In genomic region chr6:27633221-27633688, GRCh38 we compare ENCODE assay signal across 8 cellular contexts.
DNase-seq lines count a peak whose midpoint lies in the region; ATAC-seq, FAIRE-seq and TF ChIP-seq lines count a peak whose summit lies in the region.
"Not testable (repeated sequence)": the region's sequence is repeated elsewhere in the genome, so short reads cannot be mapped to it uniquely, and the experiment has no call there.

No MANE protein-coding gene starts in this region.

- peak in 1 of 2 experiments; percentile 51; a peak in 3 of 6 replicates for ATAC-seq in A549
- not testable (repeated sequence) for ATAC-seq in GM23338; activated CD4-positive, alpha-beta T cell treated with anti-CD3 and anti-CD28 coated beads for 36 hours

- not testable (repeated sequence) for FAIRE-seq in A549 (lab: Jason Lieb, UNC)

- H3K4me3 ChIP-seq in A549, result peak overlapping the region; percentile 22; the same call in 1 of the 3 replicates
- H3K4me3 ChIP-seq in GM23338, MG63, prostate gland: not testable (repeated sequence)

- H3K4me1 ChIP-seq in A549, result peaks cover 35% of the 10 kb centered on the region
- not testable (repeated sequence) for H3K4me1 ChIP-seq in GM23338 (ENCODE audit: insufficient read depth); prostate gland (replicated peaks)

- peaks cover 20% of the 10 kb centered on the region for H3K27me3 ChIP-seq in GM23338 (ENCODE audit: insufficient read depth)
- H3K27me3 ChIP-seq in MG63; prostate gland (replicated peaks; ENCODE audit: insufficient read depth): not testable (repeated sequence)

- not testable (repeated sequence) for H3K9me2 ChIP-seq in GM23338 (ENCODE audit: insufficient read depth)

- WGBS in A549 (ENCODE audit: missing lambda C conversion rate), result 6% methylated on average over 4 of the region's 4 CpGs
- 73% methylated on average over 4 of the region's 4 CpGs for WGBS in prostate gland

- not testable (repeated sequence) for H3K36me3 ChIP-seq in GM23338 (ENCODE audit: insufficient read depth); MG63; prostate gland

- POLR2A ChIA-PET in A549 (lab: Yijun Ruan, JAX), result interaction anchor here (0.9 to 1.0 kb wide), 2 partner anchors 16 to 39 kb away, joined by 3 to 4 read pairs; no protein-coding TSS in a partner anchor
- POLR2A ChIA-PET in activated CD4-positive, alpha-beta T cell treated with anti-CD3 and anti-CD28 coated beads for 36 hours (lab: Charles Lee), result not testable (repeated sequence)

- peak overlapping the region; percentile 74 to 86 for H3K27ac ChIP-seq in A549
- H3K27ac ChIP-seq in GM23338 (ENCODE audit: low read depth); prostate gland: not testable (repeated sequence)

- H3K4me3 Mint-ChIP-seq in GM23338, result peak overlapping the region; percentile 15; the same call in 1 of the 3 replicates
- H3K4me3 Mint-ChIP-seq in activated CD4-positive, alpha-beta T cell treated with anti-CD3 and anti-CD28 coated beads for 36 hours, result not testable (repeated sequence)

- not testable (repeated sequence) for TF ChIP-seq EP300 in A549 (IDR thresholded peaks at IDR 0.05)

- DNase-seq in A549 (ENCODE audit: low read depth in 1 of 2, low spot score in 1 of 2), result peak in 1 of 2 experiments; percentile 88
- not testable (repeated sequence) for DNase-seq in GM23338 (ENCODE audit: low spot score)
- peak; percentile 42 for DNase-seq in MG63
- DNase-seq in NCI-H748 (lab: John Stamatoyannopoulos, UW; ENCODE audit: unreplicated experiment), result peak; percentile 48
- DNase-seq in RPMI8226, result peak; percentile 45
- peak; percentile 15 for DNase-seq in activated CD4-positive, alpha-beta T cell treated with anti-CD3 and anti-CD28 coated beads for 36 hours
- peak; percentile 84 to 92 for DNase-seq in erythroblast (lab: John Stamatoyannopoulos, UW)
- DNase-seq in prostate gland (ENCODE audit: low spot score), result peak; percentile 8

- H4K20me1 ChIP-seq in GM23338 (replicated peaks; ENCODE audit: insufficient read depth), result not testable (repeated sequence)

- not testable (repeated sequence) for H3K9me3 Mint-ChIP-seq in GM23338; activated CD4-positive, alpha-beta T cell treated with anti-CD3 and anti-CD28 coated beads for 36 hours (ENCODE audit: low read depth)

- H3K4me1 Mint-ChIP-seq in GM23338; activated CD4-positive, alpha-beta T cell treated with anti-CD3 and anti-CD28 coated beads for 36 hours: not testable (repeated sequence)

- H3K4me2 ChIP-seq in A549, result peak overlapping the region; percentile 89
- H3K4me2 ChIP-seq in GM23338, result not testable (repeated sequence)

- not testable (repeated sequence) for TF ChIP-seq POLR2A in A549 (IDR thresholded peaks at IDR 0.05; ENCODE audit: low read length); erythroblast (IDR thresholded peaks at IDR 0.05; ENCODE audit: low read length); prostate gland (IDR thresholded peaks at IDR 0.05)

- H3K36me3 Mint-ChIP-seq in GM23338 (ENCODE audit: low read depth); activated CD4-positive, alpha-beta T cell treated with anti-CD3 and anti-CD28 coated beads for 36 hours (ENCODE audit: low read depth): not testable (repeated sequence)

- H3F3A ChIP-seq in GM23338 (replicated peaks; ENCODE audit: low read depth), result not testable (repeated sequence)

- peaks cover 16% of the 10 kb centered on the region for H3K27me3 Mint-ChIP-seq in GM23338 (ENCODE audit: insufficient read depth, low read depth, poor library complexity)
- H3K27me3 Mint-ChIP-seq in activated CD4-positive, alpha-beta T cell treated with anti-CD3 and anti-CD28 coated beads for 36 hours, result peaks cover 56% of the 10 kb centered on the region

- not testable (repeated sequence) for TF ChIP-seq RAD21 in A549 (conservative IDR thresholded peaks at IDR 0.05 in 1 of 2, IDR thresholded peaks at IDR 0.05 in 1 of 2)

- not testable (repeated sequence) for TF ChIP-seq CTCF in A549 (IDR thresholded peaks at IDR 0.05); GM23338 (conservative IDR thresholded peaks at IDR 0.05; ENCODE audit: low read depth in 2 of 2); prostate gland (IDR thresholded peaks at IDR 0.05)

- CTCF ChIA-PET in A549 (lab: Yijun Ruan, JAX), result interaction anchor here (0.9 to 4.0 kb wide), 6 partner anchors 15 to 119 kb away, joined by 3 to 27 read pairs (median 4); no protein-coding TSS in a partner anchor
- CTCF ChIA-PET in activated CD4-positive, alpha-beta T cell treated with anti-CD3 and anti-CD28 coated beads for 36 hours (lab: Charles Lee), result not testable (repeated sequence)

- not testable (repeated sequence) for H3K9me3 ChIP-seq in A549, prostate gland
- peaks cover 27% of the 10 kb centered on the region for H3K9me3 ChIP-seq in MG63

- intact Hi-C loops in activated CD4-positive, alpha-beta T cell treated with anti-CD3 and anti-CD28 coated beads for 36 hours (cut with DNase I, micrococcal nuclease); prostate gland (cut with DNase I): not testable (repeated sequence)

- H2AFZ ChIP-seq in GM23338, result not testable (repeated sequence)

- not testable (repeated sequence) for H3K79me2 ChIP-seq in GM23338 (replicated peaks; ENCODE audit: insufficient read depth)

- not testable (repeated sequence) for H3K27ac Mint-ChIP-seq in GM23338; activated CD4-positive, alpha-beta T cell treated with anti-CD3 and anti-CD28 coated beads for 36 hours

TF ChIP-seq in A549, 52 proteins besides CTCF, POLR2A, EP300 and RAD21:
- peak; percentile 58 for TF ChIP-seq FOSL2 (IDR thresholded peaks at IDR 0.05)
- peak; percentile 91 for TF ChIP-seq FOSL2 (CRISPR knock-in tag; IDR thresholded peaks at IDR 0.05)
- TF ChIP-seq, protein P1, sequence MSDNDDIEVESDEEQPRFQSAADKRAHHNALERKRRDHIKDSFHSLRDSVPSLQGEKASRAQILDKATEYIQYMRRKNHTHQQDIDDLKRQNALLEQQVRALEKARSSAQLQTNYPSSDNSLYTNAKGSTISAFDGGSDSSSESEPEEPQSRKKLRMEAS (IDR thresholded peaks at IDR 0.05), result peak; percentile 36; the same call in 1 of the 2 replicates
- TF ChIP-seq USF2 (IDR thresholded peaks at IDR 0.05), result peak; percentile 29; the same call in 1 of the 2 replicates
- peak; percentile 63 for TF ChIP-seq GATA3 (IDR thresholded peaks at IDR 0.05; ENCODE audit: borderline replicate concordance)
